In the genomic region with DNA sequence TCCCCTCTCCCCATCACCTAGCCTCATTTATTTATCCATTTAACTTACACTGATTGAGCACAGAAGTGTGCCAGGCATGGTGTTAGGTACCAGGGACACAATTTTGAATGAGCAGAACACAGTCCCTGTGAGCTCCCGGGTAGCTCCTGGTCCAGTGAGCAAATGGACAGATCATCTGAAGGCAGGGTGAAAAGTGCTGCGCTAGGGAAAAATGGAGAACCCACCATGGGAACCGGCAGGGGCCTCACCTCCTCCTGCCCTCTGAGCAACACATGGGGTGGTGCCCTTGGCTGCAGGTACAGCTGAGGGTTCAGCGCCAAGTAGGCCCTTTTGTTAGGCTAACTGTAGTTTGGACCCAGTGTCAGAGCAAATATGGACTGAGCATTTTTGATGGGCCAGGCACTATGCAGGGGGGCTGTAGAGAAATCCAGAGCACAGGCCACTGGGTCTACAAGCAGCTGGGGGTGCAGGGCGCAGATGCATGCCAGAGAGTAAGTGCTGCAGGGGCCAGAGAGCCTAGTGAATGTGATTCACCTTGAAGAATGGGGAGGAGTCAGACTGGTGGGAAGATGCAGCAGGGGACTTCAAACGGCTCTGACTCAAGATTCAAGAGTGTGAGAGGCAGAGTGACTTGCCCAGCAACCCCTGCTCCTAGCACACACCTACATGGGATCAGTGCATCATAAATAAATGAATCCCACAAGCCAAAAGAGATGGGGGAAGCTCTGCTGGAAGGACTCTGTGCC, we compare ENCODE assay signal across 12 cellular contexts. TPM values are rescaled to one million over a fixed set of nuclear protein-coding genes. Genes with fewer than 3 reads are reported as not detected.
DNase-seq lines count a peak whose midpoint lies in the region; ATAC-seq and TF ChIP-seq lines count a peak whose summit lies in the region.
"Had no signal": no experiment of that assay in that cellular context is flagged by ENCODE, and none has a peak within 500 bp of the region (broad histone marks: within the 10 kb centered on the region; RNA-seq: fewer than 3 reads in every experiment).

No MANE protein-coding gene starts in this region.

- H2BK12ac ChIP-seq in trophoblast cell (ENCODE audit: low read length), result no peak overlapping the region

- no peaks in the 10 kb centered on the region for H3K9me3 Mint-ChIP-seq in CD8-positive, alpha-beta T cell
- H3K9me3 Mint-ChIP-seq: stimulated activated naive CD8-positive, alpha-beta T cell treated with anti-CD3 and anti-CD28 coated beads, Interleukin-15, Interleukin-2, amounts not matched to agents 100 ng/mL and 50 ng/mL, for 24 hours; T-cell had no signal

- no peak overlapping the region for H2AK5ac ChIP-seq in trophoblast cell (ENCODE audit: low read length)

- H3K36me3 ChIP-seq in trophoblast cell (ENCODE audit: control insufficient read depth in 1 of 2, insufficient read depth in 2 of 2, low read length in 2 of 2), result no peaks in the 10 kb centered on the region
- no peaks in the 10 kb centered on the region for H3K36me3 ChIP-seq in CD8-positive, alpha-beta T cell (ENCODE audit: insufficient read depth, low read length)

- H3K27me3 ChIP-seq in trophoblast cell (ENCODE audit: insufficient read depth, low read length), result no peaks in the 10 kb centered on the region
- H3K27me3 ChIP-seq in CD8-positive, alpha-beta T cell (ENCODE audit: insufficient read depth, low read length), result no peaks in the 10 kb centered on the region

- no peak overlapping the region for H3K9ac ChIP-seq in trophoblast cell (ENCODE audit: low read length)

- H3K14ac ChIP-seq in trophoblast cell (ENCODE audit: low read length), result no peak overlapping the region

- no peak overlapping the region for H3K4me2 ChIP-seq in trophoblast cell (ENCODE audit: low read length)

- H3K79me2 ChIP-seq in trophoblast cell (ENCODE audit: control insufficient read depth, insufficient read depth, low read length, poor library complexity), result no peaks in the 10 kb centered on the region

- peaks cover 18 to 19% of the 10 kb centered on the region in 2 experiments for H3K4me1 ChIP-seq in trophoblast cell (ENCODE audit: control insufficient read depth in 1 of 2, insufficient read depth in 2 of 2, low read length in 2 of 2)
- peaks cover 11% of the 10 kb centered on the region for H3K4me1 ChIP-seq in CD8-positive, alpha-beta T cell (ENCODE audit: insufficient read depth, low read length)

- H2AFZ ChIP-seq in trophoblast cell (ENCODE audit: insufficient read depth, low read length, poor library complexity), result no peak overlapping the region

- TF ChIP-seq CTCF in choroid plexus epithelial cell (conservative IDR thresholded peaks at IDR 0.05; ENCODE audit: low read depth, low read length), result no peak
- TF ChIP-seq CTCF in CD8-positive, alpha-beta T cell (IDR thresholded peaks at IDR 0.05), result no peak

- intact Hi-C loops in CD8-positive, alpha-beta T cell (cut with DNase I, micrococcal nuclease), result no loop called here

- H3K4me1 Mint-ChIP-seq in CD8-positive, alpha-beta T cell (ENCODE audit: low read depth), result peaks cover 9% of the 10 kb centered on the region

- H3K9me3 ChIP-seq in trophoblast cell (ENCODE audit: insufficient read depth, low read depth, low read length), result no peaks in the 10 kb centered on the region
- no peaks in the 10 kb centered on the region for H3K9me3 ChIP-seq in CD8-positive, alpha-beta T cell (ENCODE audit: low read length)

- no peak overlapping the region for H2BK120ac ChIP-seq in trophoblast cell (ENCODE audit: insufficient read depth, low read length, poor library complexity)

- no peak overlapping the region for H3K18ac ChIP-seq in trophoblast cell (ENCODE audit: low read length)

- no peak overlapping the region for H3K27ac Mint-ChIP-seq in CD8-positive, alpha-beta T cell
- H3K27ac Mint-ChIP-seq: stimulated activated naive CD8-positive, alpha-beta T cell treated with anti-CD3 and anti-CD28 coated beads, Interleukin-15, Interleukin-2, amounts not matched to agents 100 ng/mL and 50 ng/mL, for 24 hours; T-cell had no signal

- no peaks in the 10 kb centered on the region for H3K79me1 ChIP-seq in trophoblast cell (ENCODE audit: low read length)

- no peak overlapping the region for H3K4me3 Mint-ChIP-seq in CD8-positive, alpha-beta T cell
- H3K4me3 Mint-ChIP-seq: stimulated activated naive CD8-positive, alpha-beta T cell treated with anti-CD3 and anti-CD28 coated beads, Interleukin-15, Interleukin-2, amounts not matched to agents 100 ng/mL and 50 ng/mL, for 24 hours; T-cell had no signal

- H4K12ac ChIP-seq in trophoblast cell (ENCODE audit: low read depth, low read length), result no peak overlapping the region

- no peaks in the 10 kb centered on the region for H3K27me3 Mint-ChIP-seq in CD8-positive, alpha-beta T cell (ENCODE audit: low read depth)

- H2BK5ac ChIP-seq in trophoblast cell (ENCODE audit: low read depth, low read length, poor library complexity), result no peak overlapping the region

- no peaks in the 10 kb centered on the region for H3K36me3 Mint-ChIP-seq in CD8-positive, alpha-beta T cell
- H3K36me3 Mint-ChIP-seq: T-cell had no signal

- H3K4me3 ChIP-seq in choroid plexus epithelial cell (ENCODE audit: low read depth, low read length) (no peak overlapping the region), trophoblast cell (ENCODE audit: low read depth, low read length) (no peak overlapping the region)
- H3K4me3 ChIP-seq in CD8-positive, alpha-beta T cell (ENCODE audit: low read depth, low read length), result no peak overlapping the region

- no peak overlapping the region for H3K4ac ChIP-seq in trophoblast cell (ENCODE audit: low read depth, low read length)

- peak; percentile 86 for DNase-seq in AG08396 (ENCODE audit: low spot score)
- peak; percentile 74 for DNase-seq in LHCN-M2 (ENCODE audit: low read depth)
- peak; percentile 85 for DNase-seq in choroid plexus epithelial cell (ENCODE audit: low read depth)
- DNase-seq in trophoblast cell, result peak; percentile 79 to 82
- DNase-seq in CD8-positive, alpha-beta T cell, result no peak
- no peak for DNase-seq in NCI-H2196 treated with DMSO at 0.1 percent for 48 hours (lab: John Stamatoyannopoulos, UW; ENCODE audit: unreplicated experiment)
- DNase-seq: NCI-H2029, occipital lobe, T-cell had no signal

- no peak overlapping the region for H4K91ac ChIP-seq in trophoblast cell (ENCODE audit: low read depth, low read length)

- no peak overlapping the region for H4K8ac ChIP-seq in trophoblast cell (ENCODE audit: low read depth, low read length)

- H3K27ac ChIP-seq in trophoblast cell (ENCODE audit: low read depth, low read length), result no peak overlapping the region
- no peak overlapping the region for H3K27ac ChIP-seq in CD8-positive, alpha-beta T cell (ENCODE audit: low read depth, low read length)

- ATAC-seq in HG03460 (IDR thresholded peaks at IDR 0.05; ENCODE audit: unreplicated experiment), result no peak
- no peak for ATAC-seq in CD8-positive, alpha-beta T cell
- ATAC-seq in HG02870 (IDR thresholded peaks at IDR 0.05; ENCODE audit: unreplicated experiment), result no peak

- CTCF ChIA-PET in CD8-positive, alpha-beta T cell (lab: Charles Lee), result no interaction called here

- POLR2A ChIA-PET in CD8-positive, alpha-beta T cell (lab: Charles Lee), result no interaction called here

- no CpG with 5 or more reads among the region's 6 CpGs for WGBS in trophoblast cell (ENCODE audit: extremely low coverage, insufficient coverage, insufficient read length)

- no peak overlapping the region for H3K23ac ChIP-seq in trophoblast cell (ENCODE audit: low read length)

RNA-seq across cellular contexts. Expression of gene LTBP2, which starts 28.2 kb away (rescaled TPM):
- total RNA-seq in LHCN-M2 (2014; rRNA removed), result 151 and 211 TPM in 2 replicates
- polyA plus RNA-seq in LHCN-M2 (2012), result 104 TPM
- 3.7 and 4.1 TPM in 2 replicates for polyA plus RNA-seq in trophoblast cell (2013)
- total RNA-seq in CD8-positive, alpha-beta T cell, result under 1 TPM; 0.44 to 0.81 TPM

Comparison
In these comparisons a context has a peak if more than half of its experiments do, and no peak if none do; other contexts are left out.
1. DNase-seq: peak in AG08396 (single experiment), LHCN-M2 (single experiment), choroid plexus epithelial cell (single experiment) and trophoblast cell (2 of 2); none in CD8-positive, alpha-beta T cell (0 of 7) and NCI-H2196 treated with DMSO at 0.1 percent for 48 hours (single experiment).
2. RNA of gene LTBP2, which starts 28.2 kb away (total RNA-seq): 151 to 211 TPM in LHCN-M2; 0.44 to 0.81 TPM in CD8-positive, alpha-beta T cell; every median in the first group is over 10 times any median in the second.